Comparison of ENCODE assay signal across 20 cellular contexts in genomic region chr2:50084086-50084843, GRCh38.
"Had no signal": no experiment of that assay in that cellular context is flagged by ENCODE, and none has a peak within 500 bp of the region (broad histone marks: within the 10 kb centered on the region; RNA-seq: fewer than 3 reads in every experiment).

No MANE protein-coding gene starts in this region.

- H3K36me3 ChIP-seq: left lung, neutrophil, pancreas, sigmoid colon, suprapubic skin, thyroid gland had no signal

- H3K4me1 ChIP-seq: left lung, pancreas, sigmoid colon, suprapubic skin, thyroid gland had no signal

- FAIRE-seq: colon, frontal cortex, keratinocyte, pancreas had no signal

- ATAC-seq: left lung; pancreas; stimulated activated effector memory CD8-positive, alpha-beta T cell treated with anti-CD3 and anti-CD28 coated beads, Interleukin-12 subunit alpha, Interleukin-12 subunit beta, amount 100 ng/mL, for 72 hours had no signal

- H3K9me3 ChIP-seq: neutrophil, pancreas, sigmoid colon, suprapubic skin, thyroid gland had no signal

- H3K4me3 ChIP-seq: dorsolateral prefrontal cortex, left lung, lung, pancreas, sigmoid colon, suprapubic skin, thyroid gland had no signal

- DNase-seq: caudate nucleus; cerebellar nuclear complex; effector CD4-positive, alpha-beta T cell; natural killer cell; retina; sigmoid colon; stimulated activated CD4-positive, alpha-beta T cell treated with anti-CD3 and anti-CD28 coated beads, Interleukin-2, amount 100 ng/mL, for 24 hours; stimulated activated CD4-positive, alpha-beta T cell treated with anti-CD3 and anti-CD28 coated beads, Interleukin-4, amount 100 ng/mL, for 24 hours; thyroid gland; trophoblast cell had no signal

- H3K27ac ChIP-seq: dorsolateral prefrontal cortex, left lung, neutrophil, pancreas, sigmoid colon, suprapubic skin, thyroid gland had no signal

- H3K27me3 ChIP-seq: dorsolateral prefrontal cortex, left lung, neutrophil, pancreas, sigmoid colon, suprapubic skin, thyroid gland had no signal
